Comparison of ENCODE assay signal across 18 cellular contexts in the genomic region with DNA sequence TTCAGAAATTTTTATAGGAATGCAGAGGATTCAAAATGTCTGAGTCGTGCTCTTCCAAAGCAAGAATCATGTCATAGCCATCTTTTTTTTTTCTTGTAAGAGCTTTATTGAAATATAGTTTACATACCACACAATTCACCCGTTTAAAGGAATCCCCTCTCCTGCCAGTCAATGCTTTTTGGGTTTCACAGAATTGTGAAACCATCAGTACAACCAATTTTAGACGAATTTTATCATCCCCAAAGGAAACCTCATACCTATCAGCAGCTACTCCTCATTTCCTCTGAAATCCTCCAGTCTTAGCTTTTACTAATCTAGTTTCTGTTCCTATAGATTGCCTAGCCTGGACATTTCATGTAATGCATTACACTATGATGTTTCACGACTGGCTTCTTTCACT. TPM values are rescaled to one million over a fixed set of nuclear protein-coding genes. Genes with fewer than 3 reads are reported as not detected.
DNase-seq lines count a peak whose midpoint lies in the region; TF ChIP-seq lines count a peak whose summit lies in the region.
"Had no signal": no experiment of that assay in that cellular context is flagged by ENCODE, and none has a peak within 500 bp of the region (broad histone marks: within the 10 kb centered on the region; RNA-seq: fewer than 3 reads in every experiment).

No MANE protein-coding gene starts in this region.

- TF ChIP-seq CTCF in BE2C (IDR thresholded peaks at IDR 0.05; ENCODE audit: low read depth, low read length) (no peak), Loucy (conservative IDR thresholded peaks at IDR 0.05; ENCODE audit: low read length) (no peak), osteocyte (IDR thresholded peaks at IDR 0.05) (no peak), right atrium auricular region (IDR thresholded peaks at IDR 0.05) (no peak)

- no peak for TF ChIP-seq POLR2A in erythroblast (IDR thresholded peaks at IDR 0.05; ENCODE audit: low read length)

- H3K9me3 ChIP-seq in BE2C: no peaks in the 10 kb centered on the region
- H3K9me3 ChIP-seq in Loucy (ENCODE audit: insufficient read depth, low read depth, low read length): peaks cover 2% of the 10 kb centered on the region; the same call in 1 of the 2 replicates
- no peaks in the 10 kb centered on the region for H3K9me3 ChIP-seq in right atrium auricular region
- H3K9me3 ChIP-seq: HAP-1, heart left ventricle, SJCRH30 had no signal

- H3K27me3 ChIP-seq in BE2C (no peaks in the 10 kb centered on the region), Loucy (ENCODE audit: insufficient read depth, low read length, poor library complexity, severe bottlenecking) (no peaks in the 10 kb centered on the region), right atrium auricular region (no peaks in the 10 kb centered on the region)
- H3K27me3 ChIP-seq: heart left ventricle, SJCRH30 had no signal

- H3K9me2 ChIP-seq in Loucy (replicated peaks; ENCODE audit: low read depth, low read length): no peaks in the 10 kb centered on the region

- peak overlapping the region; percentile 88 for H3K27ac Mint-ChIP-seq in T-helper 1 cell treated with Interleukin-12 subunit alpha and Interleukin-12 subunit beta and Interleukin-4 antibody, amounts not matched to agents 30 μg/mL and 1 μg/mL, for 36 hours
- peak overlapping the region; percentile 43 for H3K27ac Mint-ChIP-seq in dendritic cell treated with granulocyte-macrophage colony-stimulating factor and Interleukin-4, amounts not matched to agents 40 ng/mL and 50 ng/mL, for 4 days
- no peak overlapping the region for H3K27ac Mint-ChIP-seq in osteocyte (ENCODE audit: unreplicated experiment)

- H3K4me1 Mint-ChIP-seq in T-helper 1 cell treated with Interleukin-12 subunit alpha and Interleukin-12 subunit beta and Interleukin-4 antibody, amounts not matched to agents 30 μg/mL and 1 μg/mL, for 36 hours (ENCODE audit: low read depth): peaks cover 40% of the 10 kb centered on the region
- H3K4me1 Mint-ChIP-seq in dendritic cell treated with granulocyte-macrophage colony-stimulating factor and Interleukin-4, amounts not matched to agents 40 ng/mL and 50 ng/mL, for 4 days (ENCODE audit: low read depth): peaks cover 29% of the 10 kb centered on the region
- H3K4me1 Mint-ChIP-seq in osteocyte (ENCODE audit: unreplicated experiment): peaks cover 9% of the 10 kb centered on the region

- no peak overlapping the region for H3K27ac ChIP-seq in right atrium auricular region
- H3K27ac ChIP-seq: C4-2B, heart left ventricle, SJCRH30 had no signal

- H3K4me3 ChIP-seq in BE2C (ENCODE audit: low read depth, low read length): peak overlapping the region; percentile 6; the same call in 1 of the 2 replicates
- H3K4me3 ChIP-seq in Loucy (ENCODE audit: low read length, poor library complexity, severe bottlenecking): peak overlapping the region; percentile 28
- no peak overlapping the region for H3K4me3 ChIP-seq in right atrium auricular region
- H3K4me3 ChIP-seq: HAP-1, heart left ventricle, SJCRH30 had no signal

- DNase-seq in BE2C: no peak
- no peak for DNase-seq in erythroblast (lab: John Stamatoyannopoulos, UW)
- DNase-seq in NCI-H526 treated with DMSO at 0.1 percent for 48 hours (lab: John Stamatoyannopoulos, UW): no peak
- no peak for DNase-seq in osteocyte (ENCODE audit: extremely low spot score, unreplicated experiment)
- no peak for DNase-seq in right atrium auricular region (ENCODE audit: low spot score)
- DNase-seq: aorta; GDM1; heart left ventricle; naive thymus-derived CD8-positive, alpha-beta T cell; NCI-H146; NCI-H524 treated with DMSO at 0.1 percent for 48 hours; right cardiac atrium; SJCRH30 had no signal

- H2AFZ ChIP-seq in Loucy (ENCODE audit: low read length): peak overlapping the region; percentile 70

- peak overlapping the region; percentile 51 for H3K4me2 ChIP-seq in Loucy (ENCODE audit: low read depth, low read length, poor library complexity, severe bottlenecking)

- H3K27me3 Mint-ChIP-seq in T-helper 1 cell treated with Interleukin-12 subunit alpha and Interleukin-12 subunit beta and Interleukin-4 antibody, amounts not matched to agents 30 μg/mL and 1 μg/mL, for 36 hours (ENCODE audit: low read depth): no peaks in the 10 kb centered on the region
- H3K27me3 Mint-ChIP-seq in dendritic cell treated with granulocyte-macrophage colony-stimulating factor and Interleukin-4, amounts not matched to agents 40 ng/mL and 50 ng/mL, for 4 days: peaks cover 3% of the 10 kb centered on the region
- H3K27me3 Mint-ChIP-seq in osteocyte (ENCODE audit: unreplicated experiment): no peaks in the 10 kb centered on the region
- H3K27me3 Mint-ChIP-seq: naive thymus-derived CD8-positive, alpha-beta T cell had no signal

- peak overlapping the region; percentile 70 for H3K4me3 Mint-ChIP-seq in T-helper 1 cell treated with Interleukin-12 subunit alpha and Interleukin-12 subunit beta and Interleukin-4 antibody, amounts not matched to agents 30 μg/mL and 1 μg/mL, for 36 hours
- no peak overlapping the region for H3K4me3 Mint-ChIP-seq in dendritic cell treated with granulocyte-macrophage colony-stimulating factor and Interleukin-4, amounts not matched to agents 40 ng/mL and 50 ng/mL, for 4 days
- no peak overlapping the region for H3K4me3 Mint-ChIP-seq in osteocyte (ENCODE audit: unreplicated experiment)
- H3K4me3 Mint-ChIP-seq: naive thymus-derived CD8-positive, alpha-beta T cell had no signal

- peaks cover 4% of the 10 kb centered on the region for H3K9me3 Mint-ChIP-seq in T-helper 1 cell treated with Interleukin-12 subunit alpha and Interleukin-12 subunit beta and Interleukin-4 antibody, amounts not matched to agents 30 μg/mL and 1 μg/mL, for 36 hours
- H3K9me3 Mint-ChIP-seq in dendritic cell treated with granulocyte-macrophage colony-stimulating factor and Interleukin-4, amounts not matched to agents 40 ng/mL and 50 ng/mL, for 4 days: no peaks in the 10 kb centered on the region
- peaks cover 2% of the 10 kb centered on the region for H3K9me3 Mint-ChIP-seq in osteocyte (ENCODE audit: unreplicated experiment)

- peaks cover 26% of the 10 kb centered on the region for H3K4me1 ChIP-seq in BE2C
- peaks cover 45% of the 10 kb centered on the region for H3K4me1 ChIP-seq in Loucy (ENCODE audit: insufficient read depth, low read length, poor library complexity, severe bottlenecking)
- no peaks in the 10 kb centered on the region for H3K4me1 ChIP-seq in right atrium auricular region
- H3K4me1 ChIP-seq: SJCRH30 had no signal

- H3K79me2 ChIP-seq in Loucy (ENCODE audit: insufficient read depth, low read length): no peaks in the 10 kb centered on the region

- H4K20me1 ChIP-seq in Loucy (ENCODE audit: insufficient read depth, low read length, poor library complexity, severe bottlenecking): no peaks in the 10 kb centered on the region

- intact Hi-C loops in dendritic cell treated with granulocyte-macrophage colony-stimulating factor and Interleukin-4, amounts not matched to agents 40 ng/mL and 50 ng/mL, for 4 days (cut with micrococcal nuclease): no loop called here

- peak overlapping the region; percentile 11 for H3K9ac ChIP-seq in Loucy (ENCODE audit: low read depth, low read length, poor library complexity, severe bottlenecking)

- H3F3A ChIP-seq in Loucy (ENCODE audit: low read depth): no peaks in the 10 kb centered on the region

- peaks cover 3% of the 10 kb centered on the region for H3K36me3 Mint-ChIP-seq in T-helper 1 cell treated with Interleukin-12 subunit alpha and Interleukin-12 subunit beta and Interleukin-4 antibody, amounts not matched to agents 30 μg/mL and 1 μg/mL, for 36 hours (ENCODE audit: low read depth)
- H3K36me3 Mint-ChIP-seq in dendritic cell treated with granulocyte-macrophage colony-stimulating factor and Interleukin-4, amounts not matched to agents 40 ng/mL and 50 ng/mL, for 4 days (ENCODE audit: low read depth): no peaks in the 10 kb centered on the region
- H3K36me3 Mint-ChIP-seq in osteocyte (ENCODE audit: unreplicated experiment): no peaks in the 10 kb centered on the region
- H3K36me3 Mint-ChIP-seq: naive thymus-derived CD8-positive, alpha-beta T cell had no signal

- H3K36me3 ChIP-seq in BE2C (no peaks in the 10 kb centered on the region), Loucy (ENCODE audit: insufficient read depth, low read length) (no peaks in the 10 kb centered on the region), right atrium auricular region (no peaks in the 10 kb centered on the region)
- H3K36me3 ChIP-seq: HAP-1, heart left ventricle, SJCRH30 had no signal

RNA-seq across cellular contexts. Expression of a gene that starts 39.6 kb away (rescaled TPM):
- polyA plus RNA-seq in BE2C (2012; ENCODE audit: insufficient read depth, insufficient read length, low read depth): 0.09 TPM
- total RNA-seq in osteocyte (not detected in 2 replicates), right atrium auricular region (10 to 100 TPM in 1 of 2 donors, 1 to 10 TPM in 1; 2.4 to 19.1 TPM)
- total RNA-seq: naive thymus-derived CD8-positive, alpha-beta T cell; SJCRH30 had no signal
- polyA plus RNA-seq: naive thymus-derived CD8-positive, alpha-beta T cell had no signal

RNA-seq across cellular contexts. Expression of a gene that starts 48.2 kb away (rescaled TPM):
- 38.7 TPM for polyA plus RNA-seq in BE2C (2012; ENCODE audit: insufficient read depth, insufficient read length, low read depth)
- 63.1 and 68.2 TPM in 2 replicates for total RNA-seq in osteocyte
- 10 to 100 TPM; 55.1 to 94.3 TPM for total RNA-seq in right atrium auricular region

Comparison
In these comparisons a context has a peak if more than half of its experiments do, and no peak if none do; other contexts are left out.
1. H3K4me3 ChIP-seq: peak in BE2C (single experiment) and Loucy (single experiment); none in right atrium auricular region (0 of 2).